ENCODE assay signal across 8 cellular contexts in genomic region chr1:43453442-43454269, GRCh38. TPM values are rescaled to one million over a fixed set of nuclear protein-coding genes. Genes with fewer than 3 reads are reported as not detected.
A peak's percentile ranks its signal among the peaks of the same experiment; 100 is the strongest.
DNase-seq lines count a peak whose midpoint lies in the region; ATAC-seq and TF ChIP-seq lines count a peak whose summit lies in the region.

TSS of gene HYI (minus strand) at chr1:43453931. CDS start at chr1:43453793, 138 bp downstream.

- peak within 1 kb of the TSS; percentile 98 for H3K4ac ChIP-seq in IMR-90 (ENCODE audit: low read depth, low read length)

- intact Hi-C loops in IMR-90 (cut with micrococcal nuclease), result loop anchor here (5.0 kb wide), 1 partner anchor 74 kb away; no protein-coding TSS in a partner anchor

- TF ChIP-seq CTCF in IMR-90 (conservative IDR thresholded peaks at IDR 0.05; ENCODE audit: low read depth, low read length) (no peak), neural crest cell (conservative IDR thresholded peaks at IDR 0.05) (no peak)

- H3K23ac ChIP-seq in IMR-90 (ENCODE audit: low read depth, low read length), result peak within 1 kb of the TSS; percentile 99

- peak within 1 kb of the TSS; percentile 88 for H3K18ac ChIP-seq in IMR-90 (ENCODE audit: low read depth, low read length)

- H2BK15ac ChIP-seq in IMR-90 (ENCODE audit: low read depth, low read length), result peak within 1 kb of the TSS; percentile 84; the same call in 2 of the 3 replicates

- no peak for TF ChIP-seq RAD21 in IMR-90 (IDR thresholded peaks at IDR 0.05; ENCODE audit: low read length)

- H3K4me3 Mint-ChIP-seq in neural crest cell, result peak within 1 kb of the TSS; percentile 86

- CTCF ChIA-PET in IMR-90 (lab: Yijun Ruan, JAX), result interaction anchor here (0.6 kb wide), 2 partner anchors 35 to 484 kb away, joined by 4 to 7 read pairs; no protein-coding TSS in a partner anchor

- H2AFZ ChIP-seq in IMR-90 (replicated peaks; ENCODE audit: low read length, poor library complexity), result peak within 1 kb of the TSS; percentile 88

- 0% methylated on average over 39 of the region's 87 CpGs; no CpG with 5 or more reads in 1 of the 2 experiments for WGBS in IMR-90 (ENCODE audit: extremely low coverage in 2 of 2, insufficient read length in 1 of 2), 2 experiments

- H3K56ac ChIP-seq in IMR-90 (ENCODE audit: extremely low read depth, insufficient read depth, low read length), result peak within 1 kb of the TSS; percentile 87

- H3K27ac Mint-ChIP-seq in neural crest cell (ENCODE audit: unreplicated experiment), result peak within 1 kb of the TSS; percentile 89

- peak within 1 kb of the TSS; percentile 87 for H3K27ac ChIP-seq in IMR-90 (ENCODE audit: insufficient read depth, low read length)
- H3K27ac ChIP-seq in stomach smooth muscle (ENCODE audit: low read length), result peak within 1 kb of the TSS; percentile 78

- peaks cover 16% of the 10 kb centered on the region for H3K9me3 Mint-ChIP-seq in neural crest cell

- H3K36me3 Mint-ChIP-seq in neural crest cell (ENCODE audit: low read depth), result peaks cover 25% of the 10 kb centered on the region

- H2AK9ac ChIP-seq in IMR-90 (replicated peaks; ENCODE audit: low read depth, low read length, poor library complexity), result peak within 1 kb of the TSS; percentile 96

- H3K4me3 ChIP-seq in IMR-90 (ENCODE audit: insufficient read depth, low read depth, low read length) (peak within 1 kb of the TSS; percentile 57), stomach smooth muscle (ENCODE audit: low read length in 2 of 2) (peak within 1 kb of the TSS; percentile 77 to 81)

- H3K14ac ChIP-seq in IMR-90 (replicated peaks; ENCODE audit: low read depth, low read length), result peak within 1 kb of the TSS; percentile 99

- TF ChIP-seq POLR2A in IMR-90 (IDR thresholded peaks at IDR 0.05; ENCODE audit: low read depth, low read length), result peak; percentile 55; the same call in 1 of the 2 replicates

- H3K79me1 ChIP-seq in IMR-90 (ENCODE audit: low read depth in 1 of 2, low read length in 2 of 2), result peaks cover 10 to 53% of the 10 kb centered on the region in 2 experiments; a peak in 2 of 4 replicates

- H3K9ac ChIP-seq in IMR-90 (ENCODE audit: low read depth, low read length), result peak within 1 kb of the TSS; percentile 88
- H3K9ac ChIP-seq in stomach smooth muscle (ENCODE audit: low read length in 2 of 2), result peak within 1 kb of the TSS; percentile 58 to 73

- H3K9me3 ChIP-seq in IMR-90 (ENCODE audit: control insufficient read depth, insufficient read depth, low read length) (no peaks in the 10 kb centered on the region), stomach smooth muscle (ENCODE audit: control insufficient read depth in 2 of 2, low read length in 2 of 2) (no peaks in the 10 kb centered on the region)

- dilution Hi-C loops in IMR-90 (cut with HindIII; ENCODE audit: low sequenced_read_pairs, unreplicated experiment), result no loop called here

- peaks cover 15% of the 10 kb centered on the region for H3K27me3 Mint-ChIP-seq in neural crest cell (ENCODE audit: low read depth)

- peaks cover 7% of the 10 kb centered on the region for H3K4me1 ChIP-seq in IMR-90 (ENCODE audit: control insufficient read depth, insufficient read depth, low read length)
- peaks cover 20% of the 10 kb centered on the region for H3K4me1 ChIP-seq in stomach smooth muscle (ENCODE audit: control insufficient read depth, insufficient read depth, low read length)

- in situ Hi-C loops in IMR-90 (cut with MboI; ENCODE audit: low sequenced_read_pairs), result no loop called here

- H2BK5ac ChIP-seq in IMR-90 (ENCODE audit: low read depth, low read length, poor library complexity, severe bottlenecking), result peak within 1 kb of the TSS; percentile 88

- no peaks in the 10 kb centered on the region for H3K27me3 ChIP-seq in IMR-90 (ENCODE audit: control insufficient read depth, insufficient read depth, low read length)
- no peaks in the 10 kb centered on the region for H3K27me3 ChIP-seq in stomach smooth muscle (ENCODE audit: control insufficient read depth in 1 of 2, insufficient read depth in 2 of 2, low read length in 2 of 2)

- peaks cover 25% of the 10 kb centered on the region for H3K4me1 Mint-ChIP-seq in neural crest cell

- peaks cover 37% of the 10 kb centered on the region for H3K36me3 ChIP-seq in IMR-90 (ENCODE audit: control insufficient read depth, insufficient read depth, low read length)
- H3K36me3 ChIP-seq in stomach smooth muscle (ENCODE audit: control insufficient read depth in 2 of 2, insufficient read depth in 2 of 2, low read length in 2 of 2), result peaks cover 22 to 29% of the 10 kb centered on the region in 2 donors

- ATAC-seq in IMR-90 (ENCODE audit: low read depth) (peak; percentile 78), GM21528 (IDR thresholded peaks at IDR 0.05; ENCODE audit: low FRiP score, unreplicated experiment) (no peak)

- H2BK120ac ChIP-seq in IMR-90 (ENCODE audit: low read depth, low read length), result peak within 1 kb of the TSS; percentile 70

- DNase-seq in ELF-1 (ENCODE audit: low read depth, low spot score) (peak; percentile 90), IMR-90 (peak; percentile 86), SHP77 (lab: John Stamatoyannopoulos, UW) (peak; percentile 75 to 77), foreskin melanocyte (peak; percentile 84), neural crest cell (ENCODE audit: low read depth, low spot score) (peak; percentile 73)
- DNase-seq in activated naive CD4-positive, alpha-beta T cell treated with Interleukin-2 at 50 U/mL for 16 hours, result peak; percentile 69

- H4K5ac ChIP-seq in IMR-90 (ENCODE audit: low read depth, low read length), result peak within 1 kb of the TSS; percentile 82

- peak within 1 kb of the TSS; percentile 92 for H3K4me2 ChIP-seq in IMR-90 (ENCODE audit: low read depth, low read length)

- peak within 1 kb of the TSS; percentile 81 for H4K91ac ChIP-seq in IMR-90 (ENCODE audit: insufficient read depth, low read depth, low read length)

- peak within 1 kb of the TSS; percentile 75 for H2BK20ac ChIP-seq in IMR-90 (ENCODE audit: low read depth, low read length)

- peaks cover 8% of the 10 kb centered on the region; the same call in 1 of the 2 replicates for H4K20me1 ChIP-seq in IMR-90 (ENCODE audit: insufficient read depth, low read length)

- no TSS peak for BruUV-seq in IMR-90 (replicated peaks; lab: Mats Ljungman, UMichigan)

- H3K9me1 ChIP-seq in IMR-90 (ENCODE audit: insufficient read depth, low read length), result peaks cover 14% of the 10 kb centered on the region

- POLR2A ChIA-PET in IMR-90 (lab: Charles Lee; ENCODE audit: unreplicated experiment), result interaction anchor here (0.5 to 0.6 kb wide), 2 partner anchors 198 to 510 kb away, joined by 3 read pairs; no protein-coding TSS in a partner anchor

- H4K8ac ChIP-seq in IMR-90 (ENCODE audit: low read depth in 2 of 2, low read length in 2 of 2), result peak within 1 kb of the TSS; percentile 38 to 99

- peak within 1 kb of the TSS; percentile 97 for H2AK5ac ChIP-seq in IMR-90 (ENCODE audit: low read depth, low read length)

TF ChIP-seq in IMR-90, 13 proteins besides CTCF, POLR2A, EP300 and RAD21:
- TF ChIP-seq MAFK (IDR thresholded peaks at IDR 0.05; ENCODE audit: low read depth, low read length), result no peak
- TF ChIP-seq BHLHE40 (IDR thresholded peaks at IDR 0.05; ENCODE audit: low read depth, low read length), result no peak
- TF ChIP-seq SMC3 (IDR thresholded peaks at IDR 0.05; ENCODE audit: low read depth, low read length), result no peak
- TF ChIP-seq CHD1 (IDR thresholded peaks at IDR 0.05; ENCODE audit: low read depth, low read length), result no peak
- peak; percentile 17; the same call in 1 of the 2 replicates for TF ChIP-seq MAZ (IDR thresholded peaks at IDR 0.05; ENCODE audit: borderline replicate concordance, low read depth, low read length)
- peak; percentile 62; the same call in 1 of the 2 replicates for TF ChIP-seq USF2 (IDR thresholded peaks at IDR 0.05; ENCODE audit: low read depth, low read length)
- TF ChIP-seq MXI1 (IDR thresholded peaks at IDR 0.05; ENCODE audit: borderline replicate concordance, low read depth, low read length), result no peak
- no peak for TF ChIP-seq RCOR1 (IDR thresholded peaks at IDR 0.05; ENCODE audit: insufficient replicate concordance, low read length)
- TF ChIP-seq RFX5 (IDR thresholded peaks at IDR 0.05; ENCODE audit: low read depth, low read length), result no peak
- no peak for TF ChIP-seq NFE2L2 (IDR thresholded peaks at IDR 0.05; ENCODE audit: low read depth, low read length)
- TF ChIP-seq FOS (IDR thresholded peaks at IDR 0.05; ENCODE audit: low read depth, low read length), result no peak
- TF ChIP-seq ELK1 (IDR thresholded peaks at IDR 0.05; ENCODE audit: borderline replicate concordance, low read depth, low read length), result no peak
- no peak for TF ChIP-seq CEBPB (IDR thresholded peaks at IDR 0.05; ENCODE audit: low read depth, low read length)

RNA-seq across cellular contexts. Expression of gene HYI, which starts in this region (rescaled TPM):
- total RNA-seq in IMR-90 (2012; rRNA removed), result 21.5 and 25.0 TPM in 2 replicates
- polyA plus RNA-seq in IMR-90 (2012; rRNA removed), result 53.7 and 66.7 TPM in 2 replicates
- 46.3 and 63.2 TPM in 2 replicates for polyA plus RNA-seq in IMR-90 (2012; cell fraction: cytosol; rRNA removed)
- polyA plus RNA-seq in IMR-90 (2012; cell fraction: nucleus; rRNA removed; ENCODE audit: low replicate concordance), result 204 and 236 TPM in 2 replicates
- 42.9 and 46.6 TPM in 2 replicates for total RNA-seq in neural crest cell
